26 cellular contexts compared by ENCODE assay signal in genomic region chr2:113073325-113073834, GRCh38. TPM values are rescaled to one million over a fixed set of nuclear protein-coding genes. Genes with fewer than 3 reads are reported as not detected.
DNase-seq lines count a peak whose midpoint lies in the region; ATAC-seq, FAIRE-seq and TF ChIP-seq lines count a peak whose summit lies in the region.
"Had no signal": no experiment of that assay in that cellular context is flagged by ENCODE, and none has a peak within 500 bp of the region (broad histone marks: within the 10 kb centered on the region; RNA-seq: fewer than 3 reads in every experiment).

No MANE protein-coding gene starts in this region.

- no peak for TF ChIP-seq CTCF in bronchial epithelial cell (IDR thresholded peaks at IDR 0.05; ENCODE audit: insufficient read depth, low read length, severe bottlenecking)
- TF ChIP-seq CTCF in gastroesophageal sphincter (IDR thresholded peaks at IDR 0.05): no peak
- TF ChIP-seq CTCF in GM13977 (IDR thresholded peaks at IDR 0.05; ENCODE audit: extremely low read depth, insufficient read depth, missing control alignments): no peak

- no peaks in the 10 kb centered on the region for H3K9me3 ChIP-seq in gastroesophageal sphincter
- H3K9me3 ChIP-seq: BLaER1, MG63 had no signal

- 31 to 50% methylated on average over 1 to 2 of the region's 3 CpGs for WGBS in gastroesophageal sphincter (ENCODE audit: low coverage in 1 of 2), 2 donors

- no peak overlapping the region for H3K27ac ChIP-seq in gastroesophageal sphincter
- H3K27ac ChIP-seq: BLaER1, SK-N-MC had no signal

- H3K27me3 ChIP-seq in bronchial epithelial cell (ENCODE audit: control insufficient read depth, insufficient read depth, low read length): no peaks in the 10 kb centered on the region
- H3K27me3 ChIP-seq in gastroesophageal sphincter: no peaks in the 10 kb centered on the region
- H3K27me3 ChIP-seq: BLaER1, MG63 had no signal

- H3K4me1 ChIP-seq in gastroesophageal sphincter: no peaks in the 10 kb centered on the region

- DNase-seq in A172 (ENCODE audit: low spot score) (peak; percentile 29), M059J (ENCODE audit: low read depth) (peak; percentile 10), bronchial epithelial cell (ENCODE audit: low read depth) (no peak), kidney tubule cell (ENCODE audit: low spot score) (peak; percentile 46), COLO829 (ENCODE audit: low spot score) (no peak), NCI-H2196 treated with DMSO at 0.1 percent for 48 hours (lab: John Stamatoyannopoulos, UW; ENCODE audit: unreplicated experiment) (no peak), GM13977 (ENCODE audit: low spot score) (no peak)
- DNase-seq: CD4-positive, CD25-positive, alpha-beta regulatory T cell; DMS79; EL; GDM1; MG63; NCI-H2029; NCI-H526 treated with DMSO at 0.1 percent for 48 hours; RPMI8226; SIG-M5 had no signal

- in situ Hi-C loops in GM13977 (cut with MboI; ENCODE audit: low pct_unique_long_range_greater_than_20kb, low sequenced_read_pairs, unreplicated experiment): no loop called here

- no peak for ATAC-seq in gastroesophageal sphincter
- ATAC-seq: K562 had no signal

- H3K4me3 ChIP-seq in bronchial epithelial cell (ENCODE audit: low read depth, low read length) (no peak overlapping the region), gastroesophageal sphincter (no peak overlapping the region)
- H3K4me3 ChIP-seq: BLaER1, K562, MG63, SK-N-MC had no signal

- no peak for TF ChIP-seq EP300 in gastroesophageal sphincter (IDR thresholded peaks at IDR 0.05)

- no peak for TF ChIP-seq POLR2A in gastroesophageal sphincter (IDR thresholded peaks at IDR 0.05)

- H3K36me3 ChIP-seq in bronchial epithelial cell (ENCODE audit: control insufficient read depth, insufficient read depth, low read length) (no peaks in the 10 kb centered on the region), gastroesophageal sphincter (no peaks in the 10 kb centered on the region)
- H3K36me3 ChIP-seq: BLaER1, MG63 had no signal

- FAIRE-seq in bronchial epithelial cell (lab: Jason Lieb, UNC): peak; percentile 47
- FAIRE-seq: A204.1, GM18507, HTR-8/SVneo, K562 had no signal

RNA-seq across cellular contexts. Expression of gene IL1F10, which starts 5.6 kb away (rescaled TPM):
- total RNA-seq in A172 (2014; rRNA removed; shearing (Covaris generic)): not detected in 2 replicates
- not detected in 2 replicates for total RNA-seq in M059J (2014; rRNA removed; shearing (Covaris generic))
- total RNA-seq in bronchial epithelial cell (not detected in 2 replicates), gastroesophageal sphincter (not detected)
- total RNA-seq: CD4-positive, CD25-positive, alpha-beta regulatory T cell; H4; K562; LHCN-M2; NCI-H460 had no signal

RNA-seq across cellular contexts. Expression of gene IL36RN, which starts 14.4 kb away (rescaled TPM):
- not detected in 2 replicates for total RNA-seq in A172 (2014; rRNA removed; shearing (Covaris generic))
- 0.02 TPM in 1 of 2 replicates, not detected in the other for total RNA-seq in M059J (2014; rRNA removed; shearing (Covaris generic))
- total RNA-seq in bronchial epithelial cell: 1.1 and 1.9 TPM in 2 replicates
- 1 to 10 TPM in 1 of 4 donors, under 1 TPM in 1, not detected in 2; 0.93 to 1.7 TPM for total RNA-seq in gastroesophageal sphincter
- total RNA-seq: CD4-positive, CD25-positive, alpha-beta regulatory T cell; H4; K562; LHCN-M2; NCI-H460 had no signal

RNA-seq across cellular contexts. Expression of gene IL36B, which starts 20.7 kb away (rescaled TPM):
- 0.19 TPM in 1 of 2 replicates, not detected in the other for total RNA-seq in A172 (2014; rRNA removed; shearing (Covaris generic))
- not detected in 2 replicates for total RNA-seq in M059J (2014; rRNA removed; shearing (Covaris generic))
- total RNA-seq in bronchial epithelial cell (0.13 TPM in 1 of 2 replicates, not detected in the other), gastroesophageal sphincter (not detected)
- total RNA-seq: CD4-positive, CD25-positive, alpha-beta regulatory T cell; H4; K562; LHCN-M2; NCI-H460 had no signal

RNA-seq across cellular contexts. Expression of gene IL1RN, which starts 54.0 kb away (rescaled TPM):
- 0.41 TPM in 1 of 2 replicates, not detected in the other for total RNA-seq in A172 (2014; rRNA removed; shearing (Covaris generic))
- total RNA-seq in M059J (2014; rRNA removed; shearing (Covaris generic)): 0.05 TPM in 1 of 2 replicates, not detected in the other
- total RNA-seq in bronchial epithelial cell (71.9 and 113 TPM in 2 replicates), gastroesophageal sphincter (10 to 100 TPM in 1 of 4 donors, 1 to 10 TPM in 2, under 1 TPM in 1; 0.46 to 32.9 (median 2.7) TPM)
- total RNA-seq: CD4-positive, CD25-positive, alpha-beta regulatory T cell; K562; LHCN-M2; NCI-H460 had no signal

Comparison
In these comparisons a context has a peak if more than half of its experiments do, and no peak if none do; other contexts are left out.
1. DNase-seq: peak in A172 (single experiment), M059J (single experiment) and kidney tubule cell (single experiment); none in bronchial epithelial cell (single experiment), COLO829 (single experiment), NCI-H2196 treated with DMSO at 0.1 percent for 48 hours (single experiment) and GM13977 (single experiment).